In the genomic region with DNA sequence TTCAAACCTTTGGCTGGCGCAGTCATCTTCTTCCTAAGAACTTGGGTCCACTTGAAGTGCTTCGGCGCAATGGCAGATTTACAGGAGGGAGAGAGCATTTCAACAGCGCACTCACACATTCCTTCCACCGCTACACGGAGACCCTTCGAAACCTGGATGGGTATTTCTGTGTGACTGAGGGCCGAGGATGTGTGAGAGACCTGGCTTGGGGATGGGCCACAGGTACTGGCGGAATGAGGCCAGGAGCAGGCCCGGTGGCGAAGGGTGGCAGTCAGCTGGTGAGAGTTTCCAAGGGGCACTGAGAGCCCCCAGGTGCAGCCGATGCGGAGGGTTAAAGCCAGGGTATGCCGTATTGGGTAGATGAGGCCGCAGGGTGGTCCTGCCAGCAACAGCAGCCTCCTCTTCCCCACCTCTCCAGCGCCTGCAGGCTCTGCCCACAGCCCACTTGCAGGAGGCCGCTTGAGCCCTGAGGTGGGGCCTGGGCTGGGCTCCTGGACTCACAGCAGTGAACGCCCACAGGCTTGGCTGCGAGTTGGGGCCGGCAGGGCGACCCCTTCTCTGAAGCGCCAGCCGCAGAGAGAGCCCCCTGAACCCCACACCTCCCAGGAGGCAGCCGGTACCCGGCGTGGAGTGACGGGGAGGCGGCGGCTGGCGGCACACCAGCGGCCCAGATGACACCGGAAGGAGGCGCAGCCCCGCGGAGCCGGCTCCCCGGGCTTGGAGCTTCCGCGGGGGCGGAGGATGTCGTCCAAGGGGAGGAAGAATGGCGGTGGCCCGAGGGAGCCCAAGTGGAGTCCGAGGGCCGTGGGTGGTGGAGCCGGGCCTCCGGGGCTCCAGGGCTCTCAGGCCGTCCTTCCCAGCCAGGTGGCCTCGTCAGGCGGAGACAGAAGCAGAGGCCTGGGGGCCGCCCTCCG, we compare ENCODE assay signal across 8 cellular contexts.
A peak's percentile ranks its signal among the peaks of the same experiment; 100 is the strongest.
DNase-seq lines count a peak whose midpoint lies in the region; ATAC-seq, FAIRE-seq and TF ChIP-seq lines count a peak whose summit lies in the region.

No MANE protein-coding gene starts in this region.

- no peak for TF ChIP-seq POLR2A in body of pancreas (IDR thresholded peaks at IDR 0.05)
- TF ChIP-seq POLR2A in upper lobe of left lung (IDR thresholded peaks at IDR 0.05), result no peak

- peak; percentile 38 for ATAC-seq in body of pancreas
- peak in 1 of 2 donors; percentile 45 for ATAC-seq in upper lobe of left lung (ENCODE audit: low FRiP score in 2 of 2)

- H3K27ac ChIP-seq in body of pancreas (no peak overlapping the region), layer of hippocampus (ENCODE audit: low read depth, low read length) (peak overlapping the region; percentile 22), upper lobe of left lung (peak overlapping the region in 1 of 4 donors; percentile 31)

- TF ChIP-seq EP300 in upper lobe of left lung (IDR thresholded peaks at IDR 0.05), result no peak

- WGBS in body of pancreas, 2 donors, result 56 to 95% methylated on average over 24 to 52 of the region's 52 CpGs
- 61 to 68% methylated on average over 23 to 28 of the region's 52 CpGs for WGBS in upper lobe of left lung, 2 donors

- no peaks in the 10 kb centered on the region for H3K4me1 ChIP-seq in body of pancreas
- peaks cover 5 to 11% (median 8%) of the 10 kb centered on the region in 4 donors for H3K4me1 ChIP-seq in upper lobe of left lung

- no peaks in the 10 kb centered on the region for H3K9me3 ChIP-seq in body of pancreas
- H3K9me3 ChIP-seq in upper lobe of left lung, result no peaks in the 10 kb centered on the region

- H3K36me3 ChIP-seq in body of pancreas (replicated peaks in 1 of 2; ENCODE audit: insufficient read depth in 1 of 2, low read depth in 2 of 2) (no peaks in the 10 kb centered on the region), upper lobe of left lung (no peaks in the 10 kb centered on the region)

- no peaks in the 10 kb centered on the region for H3K27me3 ChIP-seq in body of pancreas
- H3K27me3 ChIP-seq in layer of hippocampus (ENCODE audit: control insufficient read depth, insufficient read depth, low read length), result no peaks in the 10 kb centered on the region
- no peaks in the 10 kb centered on the region for H3K27me3 ChIP-seq in upper lobe of left lung

- H3K4me3 ChIP-seq in body of pancreas, result no peak overlapping the region
- peak overlapping the region in 3 of 4 donors; percentile 30 to 41 (median 39) for H3K4me3 ChIP-seq in upper lobe of left lung

- peak; percentile 21 for DNase-seq in activated gamma-delta T cell (lab: John Stamatoyannopoulos, UW)
- DNase-seq in activated gamma-delta T cell treated with Interleukin-2 at 50 U/mL for 16 hours, result no peak
- DNase-seq in body of pancreas, result no peak
- peak in 1 of 2 donors; percentile 84 for DNase-seq in upper lobe of left lung
- DNase-seq in NCI-H1092 treated with DMSO at 0.1 percent for 48 hours (lab: John Stamatoyannopoulos, UW), result no peak
- DNase-seq in frontal cortex (ENCODE audit: low spot score in 2 of 2), result no peak
- no peak for DNase-seq in NCI-H510A treated with DMSO at 0.1 percent for 48 hours (lab: John Stamatoyannopoulos, UW)

- TF ChIP-seq CTCF in body of pancreas (IDR thresholded peaks at IDR 0.05) (no peak), upper lobe of left lung (IDR thresholded peaks at IDR 0.05) (no peak)

- FAIRE-seq in frontal cortex (lab: Jason Lieb, UNC), result no peak

- intact Hi-C loops in body of pancreas (cut with DNase I), result no loop called here

Comparison
In these comparisons a context has a peak if more than half of its experiments do, and no peak if none do; other contexts are left out.
1. H3K4me3 ChIP-seq: peak in upper lobe of left lung (3 of 4); none in body of pancreas (0 of 2).